ENCODE assay signal across 1 cellular context in the genomic region with DNA sequence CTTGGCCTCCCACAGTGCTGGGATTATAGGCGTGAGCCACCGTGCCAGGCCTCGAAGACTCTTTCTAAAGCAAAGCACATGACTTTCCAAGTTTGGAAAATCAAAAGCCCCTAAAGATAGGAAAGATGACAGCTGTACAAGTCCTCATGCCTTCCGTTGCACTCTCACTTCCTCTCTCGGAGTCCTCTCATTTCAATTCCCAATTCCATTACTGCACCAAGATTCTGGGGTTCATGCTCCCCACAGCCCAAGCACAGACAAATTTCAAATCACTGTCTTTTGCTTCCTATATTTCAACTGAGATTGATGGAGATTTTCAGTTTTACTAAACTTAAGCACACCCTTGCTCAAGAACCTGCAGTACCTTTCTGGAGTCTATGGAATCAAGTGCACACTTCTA.
TF ChIP-seq lines count a peak whose summit lies in the region.

No MANE protein-coding gene starts in this region.

TF ChIP-seq in K562, 482 proteins besides CTCF, POLR2A, EP300 and RAD21:
- TF ChIP-seq CHCHD3 (CRISPR knock-in tag; IDR thresholded peaks at IDR 0.05) (no peak), SMARCA5 (IDR thresholded peaks at IDR 0.05) (no peak), KDM1A (IDR thresholded peaks at IDR 0.05) (peak; percentile 64 to 81), SPI1 (IDR thresholded peaks at IDR 0.05; ENCODE audit: borderline replicate concordance, low read depth, low read length) (0 out of 2 replicates have a peak, but pooled peaks have one; percentile 33)
